In genomic region chr7:135801045-135801693, GRCh38 we compare ENCODE assay signal across 8 cellular contexts. TPM values are rescaled to one million over a fixed set of nuclear protein-coding genes. Genes with fewer than 3 reads are reported as not detected.
DNase-seq lines count a peak whose midpoint lies in the region; ATAC-seq and TF ChIP-seq lines count a peak whose summit lies in the region.

No MANE protein-coding gene starts in this region.

- peak; percentile 72 for DNase-seq in AG10803 (ENCODE audit: low read depth)
- peak; percentile 82 for DNase-seq in NCI-H146 (lab: John Stamatoyannopoulos, UW)
- DNase-seq in T follicular helper cell (ENCODE audit: low read depth): peak; percentile 4
- DNase-seq in esophagus muscularis mucosa (ENCODE audit: extremely low spot score): no peak
- DNase-seq in naive B cell: peak; percentile 47

- no peaks in the 10 kb centered on the region for H3K27me3 ChIP-seq in esophagus muscularis mucosa

- H3K9me3 ChIP-seq in esophagus muscularis mucosa: no peaks in the 10 kb centered on the region

- H3K36me3 Mint-ChIP-seq in naive B cell: no peaks in the 10 kb centered on the region

- 44% methylated on average over 16 of the region's 16 CpGs for WGBS in esophagus muscularis mucosa

- H3K27me3 Mint-ChIP-seq in naive B cell: peaks cover 5 to 37% (median 37%) of the 10 kb centered on the region in 3 donors

- no peaks in the 10 kb centered on the region for H3K9me3 Mint-ChIP-seq in naive B cell

- H3K4me1 ChIP-seq in esophagus muscularis mucosa: peaks cover 2 to 21% (median 15%) of the 10 kb centered on the region in 4 donors

- no peak overlapping the region for H3K27ac ChIP-seq in esophagus muscularis mucosa (replicated peaks in 1 of 4)

- intact Hi-C loops in esophagus muscularis mucosa (cut with DNase I): loop anchor here (1.0 kb wide), 1 partner anchor 208 kb away; no protein-coding TSS in a partner anchor

- no peak for TF ChIP-seq EP300 in esophagus muscularis mucosa (IDR thresholded peaks at IDR 0.05)

- no peak for TF ChIP-seq POLR2A in esophagus muscularis mucosa (IDR thresholded peaks at IDR 0.05; ENCODE audit: low read depth)

- H3K27ac Mint-ChIP-seq in naive B cell: no peak overlapping the region

- H3K4me3 ChIP-seq in AG10803 (ENCODE audit: low read length) (no peak overlapping the region), esophagus muscularis mucosa (no peak overlapping the region)

- peak overlapping the region in 2 of 8 donors; percentile 1 to 54 for H3K4me3 Mint-ChIP-seq in naive B cell

- ATAC-seq in HG02678 (IDR thresholded peaks at IDR 0.05; ENCODE audit: unreplicated experiment): peak; percentile 70
- ATAC-seq in naive B cell (ENCODE audit: low read depth in 2 of 2): peak; percentile 52 to 63
- no peak for ATAC-seq in HG02571 (IDR thresholded peaks at IDR 0.05; ENCODE audit: unreplicated experiment)

- H3K36me3 ChIP-seq in esophagus muscularis mucosa: no peaks in the 10 kb centered on the region

- TF ChIP-seq CTCF in AG10803 (conservative IDR thresholded peaks at IDR 0.05; ENCODE audit: low read length) (peak; percentile 92), GM12872 (IDR thresholded peaks at IDR 0.05; ENCODE audit: insufficient read depth, low read depth, low read length) (peak; percentile 77), esophagus muscularis mucosa (IDR thresholded peaks at IDR 0.05) (peak; percentile 66 to 75 (median 71))

- peaks cover 5 to 10% (median 8%) of the 10 kb centered on the region in 3 donors for H3K4me1 Mint-ChIP-seq in naive B cell

RNA-seq across cellular contexts. Expression of gene FAM180A, which starts 52.6 kb away (rescaled TPM):
- 1 to 10 TPM in 3 of 4 donors, under 1 TPM in 1; 0.83 to 9.4 (median 1.7) TPM for total RNA-seq in esophagus muscularis mucosa
- not detected for polyA plus RNA-seq in naive B cell (ENCODE audit: low read depth in 6 of 6)
